21 cellular contexts compared by ENCODE assay signal in the genomic region with DNA sequence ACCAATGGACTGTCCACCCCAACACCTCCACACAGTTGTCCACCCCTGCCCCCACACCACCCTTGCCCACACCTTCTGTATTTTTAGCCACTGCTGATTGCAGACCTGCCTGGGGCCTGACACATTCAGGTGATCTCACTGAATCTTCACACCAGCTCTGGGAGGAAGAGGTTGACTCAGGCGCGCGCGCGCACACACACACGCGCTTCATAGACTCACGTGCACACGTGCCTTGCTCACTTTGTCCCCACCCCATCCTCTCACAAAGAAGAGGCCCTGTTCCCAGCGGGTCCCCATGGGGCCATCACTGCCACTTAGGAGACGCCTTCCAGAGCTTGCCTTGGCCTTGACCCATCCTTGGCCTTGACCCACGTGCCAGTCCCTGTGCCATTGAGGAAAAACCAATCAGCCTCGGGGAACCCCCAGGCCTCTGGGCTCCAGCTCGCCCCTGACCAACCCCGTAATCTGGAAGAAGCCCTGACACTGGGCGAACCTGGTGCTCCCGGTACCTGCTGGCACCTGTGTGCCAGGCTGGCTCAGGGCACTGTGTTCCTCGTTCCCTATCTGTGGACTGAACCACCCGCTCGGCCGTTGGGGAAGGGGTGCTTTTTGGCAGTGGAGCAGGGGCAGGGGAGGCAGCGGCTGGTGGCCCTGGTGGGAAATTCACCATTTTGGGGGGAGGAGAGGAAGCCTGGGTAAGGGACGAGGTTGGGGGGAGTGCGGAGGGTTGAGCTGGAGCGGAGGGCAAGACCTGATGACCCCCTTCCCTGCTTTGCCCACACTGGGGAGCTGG. TPM values are rescaled to one million over a fixed set of nuclear protein-coding genes. Genes with fewer than 3 reads are reported as not detected.
DNase-seq lines count a peak whose midpoint lies in the region; ATAC-seq and TF ChIP-seq lines count a peak whose summit lies in the region.
"Had no signal": no experiment of that assay in that cellular context is flagged by ENCODE, and none has a peak within 500 bp of the region (broad histone marks: within the 10 kb centered on the region; RNA-seq: fewer than 3 reads in every experiment).

No MANE protein-coding gene starts in this region.

- H3K4me3 ChIP-seq in neuronal stem cell (ENCODE audit: low read length in 2 of 2) (peak overlapping the region in 1 of 2 donors; percentile 12), esophagus squamous epithelium (no peak overlapping the region)
- H3K4me3 ChIP-seq: A549 had no signal

- WGBS in neuronal stem cell (ENCODE audit: extremely low coverage in 2 of 2, insufficient read length in 2 of 2, insufficient replicate concordance in 1 of 2), 2 donors = no CpG with 5 or more reads among the region's 25 CpGs
- WGBS in esophagus squamous epithelium, 2 donors = 84 to 95% methylated on average over 12 to 18 of the region's 25 CpGs

- no peak overlapping the region for H3K4ac ChIP-seq in neuronal stem cell (ENCODE audit: low read length)

- no peak overlapping the region for H3K18ac ChIP-seq in neuronal stem cell (ENCODE audit: low read length)

- peaks cover 12 to 22% of the 10 kb centered on the region in 2 donors for H3K4me1 ChIP-seq in neuronal stem cell (ENCODE audit: control insufficient read depth in 2 of 2, insufficient read depth in 1 of 2, low read depth in 1 of 2, low read length in 2 of 2)
- peaks cover under 1 to 8% (median 5%) of the 10 kb centered on the region in 3 donors for H3K4me1 ChIP-seq in esophagus squamous epithelium

- intact Hi-C loops in esophagus squamous epithelium (cut with DNase I) = no loop called here

- H2BK15ac ChIP-seq in neuronal stem cell (ENCODE audit: low read length) = no peak overlapping the region

- peak overlapping the region; percentile 38 for H3K14ac ChIP-seq in neuronal stem cell (ENCODE audit: low read length)

- no peak overlapping the region for H2AFZ ChIP-seq in neuronal stem cell (ENCODE audit: low read length)

- no peaks in the 10 kb centered on the region for H3K36me3 Mint-ChIP-seq in activated naive CD8-positive, alpha-beta T cell treated with anti-CD3 and anti-CD28 coated beads, Interleukin-2, amount 10 ng/mL, durations not matched to agents 7 days and 5 days
- no peaks in the 10 kb centered on the region for H3K36me3 Mint-ChIP-seq in activated naive CD8-positive, alpha-beta T cell treated with anti-CD3 and anti-CD28 coated beads, Interleukin-2, amount 50 U/mL, for 24 hours (ENCODE audit: low read depth)
- peaks cover 42% of the 10 kb centered on the region for H3K36me3 Mint-ChIP-seq in brain

- H3K9me3 Mint-ChIP-seq in activated naive CD8-positive, alpha-beta T cell treated with anti-CD3 and anti-CD28 coated beads, Interleukin-2, amount 10 ng/mL, durations not matched to agents 7 days and 5 days = no peaks in the 10 kb centered on the region
- H3K9me3 Mint-ChIP-seq in activated naive CD8-positive, alpha-beta T cell treated with anti-CD3 and anti-CD28 coated beads, Interleukin-2, amount 50 U/mL, for 24 hours = no peaks in the 10 kb centered on the region
- no peaks in the 10 kb centered on the region for H3K9me3 Mint-ChIP-seq in brain
- H3K9me3 Mint-ChIP-seq: CD4-positive, alpha-beta T cell had no signal

- no peak overlapping the region for H3K23ac ChIP-seq in neuronal stem cell (ENCODE audit: low read depth, low read length, poor library complexity)

- H3K27ac Mint-ChIP-seq in activated naive CD8-positive, alpha-beta T cell treated with anti-CD3 and anti-CD28 coated beads, Interleukin-2, amount 10 ng/mL, durations not matched to agents 7 days and 5 days = no peak overlapping the region
- H3K27ac Mint-ChIP-seq in activated naive CD8-positive, alpha-beta T cell treated with anti-CD3 and anti-CD28 coated beads, Interleukin-2, amount 50 U/mL, for 24 hours = no peak overlapping the region
- peak overlapping the region in 3 of 5 experiments; percentile 16 to 76 (median 24) for H3K27ac Mint-ChIP-seq in brain
- H3K27ac Mint-ChIP-seq: CD4-positive, alpha-beta T cell had no signal

- H2BK5ac ChIP-seq in neuronal stem cell (ENCODE audit: low read length) = peak overlapping the region; percentile 66

- H2AK5ac ChIP-seq in neuronal stem cell (ENCODE audit: low read depth, low read length) = no peak overlapping the region

- H3K36me3 ChIP-seq in neuronal stem cell (replicated peaks in 1 of 2; ENCODE audit: control insufficient read depth in 2 of 2, insufficient read depth in 2 of 2, low read length in 2 of 2) (peaks cover 47 to 82% of the 10 kb centered on the region in 2 donors), esophagus squamous epithelium (peaks cover 0 to 29% (median 0%) of the 10 kb centered on the region in 3 donors)

- H3K9ac ChIP-seq in neuronal stem cell (ENCODE audit: low read depth, low read length, poor library complexity) = no peak overlapping the region

- H3K4me2 ChIP-seq in neuronal stem cell (ENCODE audit: insufficient read depth, low read length, poor library complexity, severe bottlenecking) = no peak overlapping the region
- H3K4me2 ChIP-seq: A549 had no signal

- ATAC-seq in activated naive CD8-positive, alpha-beta T cell treated with anti-CD3 and anti-CD28 coated beads, Interleukin-2, amount 10 ng/mL, durations not matched to agents 7 days and 5 days (ENCODE audit: low read depth) = peak; percentile 9
- ATAC-seq in activated naive CD8-positive, alpha-beta T cell treated with anti-CD3 and anti-CD28 coated beads, Interleukin-2, amount 50 U/mL, for 24 hours = no peak
- ATAC-seq: A549, HCT116 had no signal

- H3K27ac ChIP-seq in neuronal stem cell (replicated peaks; ENCODE audit: low read length) (no peak overlapping the region), esophagus squamous epithelium (no peak overlapping the region)
- H3K27ac ChIP-seq: 22Rv1, A549, C4-2B had no signal

- H4K91ac ChIP-seq in neuronal stem cell (ENCODE audit: low read depth, low read length, poor library complexity) = no peak overlapping the region

- H3K79me1 ChIP-seq in neuronal stem cell (ENCODE audit: low read depth, low read length) = peaks cover 20% of the 10 kb centered on the region

- TF ChIP-seq CTCF in brain (conservative IDR thresholded peaks at IDR 0.05) (no peak), esophagus squamous epithelium (IDR thresholded peaks at IDR 0.05) (no peak)

- H3K27me3 ChIP-seq in neuronal stem cell (ENCODE audit: control insufficient read depth in 3 of 3, insufficient read depth in 3 of 3, low read depth in 1 of 3, low read length in 3 of 3) = no peaks in the 10 kb centered on the region
- H3K27me3 ChIP-seq in esophagus squamous epithelium = no peaks in the 10 kb centered on the region

- peak; percentile 15 for DNase-seq in NK-92 treated with Interleukin-12 subunit alpha and Interleukin-12 subunit beta, amount 100 ng/mL, for 24 hours (lab: John Stamatoyannopoulos, UW)
- DNase-seq in NK-92 (lab: John Stamatoyannopoulos, UW; ENCODE audit: unreplicated experiment) = no peak
- no peak for DNase-seq in activated naive CD8-positive, alpha-beta T cell treated with anti-CD3 and anti-CD28 coated beads, Interleukin-2, amount 10 ng/mL, durations not matched to agents 7 days and 5 days
- no peak for DNase-seq in activated naive CD8-positive, alpha-beta T cell treated with anti-CD3 and anti-CD28 coated beads, Interleukin-2, amount 50 U/mL, for 24 hours
- DNase-seq in neuronal stem cell (ENCODE audit: low spot score) = no peak
- no peak for DNase-seq in esophagus squamous epithelium (lab: John Stamatoyannopoulos, UW)
- DNase-seq in stimulated activated naive CD4-positive, alpha-beta T cell (lab: John Stamatoyannopoulos, UW) = no peak
- DNase-seq: AML-193; CD4-positive, alpha-beta T cell; DMS153; DMS79; GDM1; GOT3 had no signal

- peaks cover 6% of the 10 kb centered on the region for H3K4me1 Mint-ChIP-seq in activated naive CD8-positive, alpha-beta T cell treated with anti-CD3 and anti-CD28 coated beads, Interleukin-2, amount 10 ng/mL, durations not matched to agents 7 days and 5 days
- peaks cover 7% of the 10 kb centered on the region for H3K4me1 Mint-ChIP-seq in activated naive CD8-positive, alpha-beta T cell treated with anti-CD3 and anti-CD28 coated beads, Interleukin-2, amount 50 U/mL, for 24 hours
- H3K4me1 Mint-ChIP-seq in brain = peaks cover 24% of the 10 kb centered on the region

- peaks cover 5% of the 10 kb centered on the region for H3K27me3 Mint-ChIP-seq in activated naive CD8-positive, alpha-beta T cell treated with anti-CD3 and anti-CD28 coated beads, Interleukin-2, amount 10 ng/mL, durations not matched to agents 7 days and 5 days
- H3K27me3 Mint-ChIP-seq in activated naive CD8-positive, alpha-beta T cell treated with anti-CD3 and anti-CD28 coated beads, Interleukin-2, amount 50 U/mL, for 24 hours = peaks cover 3% of the 10 kb centered on the region
- peaks cover 3% of the 10 kb centered on the region for H3K27me3 Mint-ChIP-seq in brain
- H3K27me3 Mint-ChIP-seq: CD4-positive, alpha-beta T cell had no signal

- TF ChIP-seq POLR2A in esophagus squamous epithelium (IDR thresholded peaks at IDR 0.05) = no peak

- H4K8ac ChIP-seq in neuronal stem cell (ENCODE audit: low read depth, low read length) = peak overlapping the region; percentile 17

- no peak overlapping the region for H3K4me3 Mint-ChIP-seq in activated naive CD8-positive, alpha-beta T cell treated with anti-CD3 and anti-CD28 coated beads, Interleukin-2, amount 10 ng/mL, durations not matched to agents 7 days and 5 days
- H3K4me3 Mint-ChIP-seq in activated naive CD8-positive, alpha-beta T cell treated with anti-CD3 and anti-CD28 coated beads, Interleukin-2, amount 50 U/mL, for 24 hours = no peak overlapping the region
- H3K4me3 Mint-ChIP-seq in brain = no peak overlapping the region
- H3K4me3 Mint-ChIP-seq: CD4-positive, alpha-beta T cell had no signal

- H3K9me3 ChIP-seq in neuronal stem cell (replicated peaks in 1 of 2; ENCODE audit: control insufficient read depth in 2 of 2, insufficient read depth in 1 of 2, low read depth in 1 of 2, low read length in 2 of 2) (peaks cover 0 to 2% of the 10 kb centered on the region in 2 donors), esophagus squamous epithelium (no peaks in the 10 kb centered on the region)
- H3K9me3 ChIP-seq: A549 had no signal

- no peak overlapping the region for H2BK120ac ChIP-seq in neuronal stem cell (ENCODE audit: low read depth, low read length)

- POLR2A ChIA-PET in activated naive CD8-positive, alpha-beta T cell treated with anti-CD3 and anti-CD28 coated beads, Interleukin-2, amount 10 ng/mL, durations not matched to agents 7 days and 5 days (lab: Charles Lee) = no interaction called here

- H2BK12ac ChIP-seq in neuronal stem cell (ENCODE audit: low read length) = no peak overlapping the region

RNA-seq across cellular contexts. Expression of gene NLGN2, which starts 3.2 kb away (rescaled TPM):
- total RNA-seq in activated naive CD8-positive, alpha-beta T cell treated with anti-CD3 and anti-CD28 coated beads, Interleukin-2, amount 10 ng/mL, durations not matched to agents 7 days and 5 days = 1 to 10 TPM; 8.0 to 8.7 TPM
- polyA plus RNA-seq in brain (ENCODE audit: insufficient read depth, low read depth, low replicate concordance) = 53.9 TPM
- 60.8 TPM for polyA plus RNA-seq in neuronal stem cell (2013, experiment 1 of 2)
- polyA plus RNA-seq in neuronal stem cell (2013, experiment 2 of 2) = 59.8 TPM
- total RNA-seq in esophagus squamous epithelium = 1 to 10 TPM; 1.4 to 5.3 (median 2.0) TPM

RNA-seq across cellular contexts. Expression of gene TMEM256, which starts 6.9 kb away (rescaled TPM):
- total RNA-seq in activated naive CD8-positive, alpha-beta T cell treated with anti-CD3 and anti-CD28 coated beads, Interleukin-2, amount 10 ng/mL, durations not matched to agents 7 days and 5 days = 10 to 100 TPM; 52.9 to 55.6 TPM
- 125 TPM for polyA plus RNA-seq in brain (ENCODE audit: insufficient read depth, low read depth, low replicate concordance)
- 255 TPM for polyA plus RNA-seq in neuronal stem cell (2013, experiment 1 of 2)
- 258 TPM for polyA plus RNA-seq in neuronal stem cell (2013, experiment 2 of 2)
- 10 to 100 TPM; 27.9 to 88.0 (median 66.7) TPM for total RNA-seq in esophagus squamous epithelium

RNA-seq across cellular contexts. Expression of gene SPEM1, which starts 9.3 kb away (rescaled TPM):
- not detected for total RNA-seq in activated naive CD8-positive, alpha-beta T cell treated with anti-CD3 and anti-CD28 coated beads, Interleukin-2, amount 10 ng/mL, durations not matched to agents 7 days and 5 days
- polyA plus RNA-seq in brain (ENCODE audit: insufficient read depth, low read depth, low replicate concordance) = not detected
- not detected for polyA plus RNA-seq in neuronal stem cell (2013, experiment 1 of 2)
- polyA plus RNA-seq in neuronal stem cell (2013, experiment 2 of 2) = not detected
- not detected for total RNA-seq in esophagus squamous epithelium
- total RNA-seq: CD4-positive, alpha-beta T cell; Daoy; H7 had no signal
- polyA plus RNA-seq: BJ had no signal

RNA-seq across cellular contexts. Expression of gene SPEM2, which starts 14.6 kb away (rescaled TPM):
- not detected for total RNA-seq in activated naive CD8-positive, alpha-beta T cell treated with anti-CD3 and anti-CD28 coated beads, Interleukin-2, amount 10 ng/mL, durations not matched to agents 7 days and 5 days
- not detected for polyA plus RNA-seq in brain (ENCODE audit: insufficient read depth, low read depth, low replicate concordance)
- 0.06 TPM for polyA plus RNA-seq in neuronal stem cell (2013, experiment 1 of 2)
- 0.01 TPM for polyA plus RNA-seq in neuronal stem cell (2013, experiment 2 of 2)
- not detected for total RNA-seq in esophagus squamous epithelium
- total RNA-seq: CD4-positive, alpha-beta T cell; Daoy; H7 had no signal
- polyA plus RNA-seq: A549, BJ had no signal

RNA-seq across cellular contexts. Expression of gene PLSCR3, which starts 16.5 kb away (rescaled TPM):
- total RNA-seq in activated naive CD8-positive, alpha-beta T cell treated with anti-CD3 and anti-CD28 coated beads, Interleukin-2, amount 10 ng/mL, durations not matched to agents 7 days and 5 days = 10 to 100 TPM; 79.3 to 82.1 TPM
- polyA plus RNA-seq in brain (ENCODE audit: insufficient read depth, low read depth, low replicate concordance) = 39.1 TPM
- 31.8 TPM for polyA plus RNA-seq in neuronal stem cell (2013, experiment 1 of 2)
- polyA plus RNA-seq in neuronal stem cell (2013, experiment 2 of 2) = 30.0 TPM
- total RNA-seq in esophagus squamous epithelium = 10 to 100 TPM; 18.6 to 33.5 (median 24.7) TPM

Comparison
In these comparisons a context has a peak if more than half of its experiments do, and no peak if none do; other contexts are left out.
1. H3K27ac Mint-ChIP-seq: peak in brain (3 of 5); none in activated naive CD8-positive, alpha-beta T cell treated with anti-CD3 and anti-CD28 coated beads, Interleukin-2, amount 10 ng/mL, durations not matched to agents 7 days and 5 days (single experiment) and activated naive CD8-positive, alpha-beta T cell treated with anti-CD3 and anti-CD28 coated beads, Interleukin-2, amount 50 U/mL, for 24 hours (single experiment).